ENCODE assay signal across 22 cellular contexts in genomic region chr7:24133691-24134090, GRCh38.
DNase-seq lines count a peak whose midpoint lies in the region; ATAC-seq and TF ChIP-seq lines count a peak whose summit lies in the region.
"Had no signal": no experiment of that assay in that cellular context is flagged by ENCODE, and none has a peak within 500 bp of the region (broad histone marks: within the 10 kb centered on the region; RNA-seq: fewer than 3 reads in every experiment).

No MANE protein-coding gene starts in this region.

- TF ChIP-seq CTCF in esophagus muscularis mucosa (IDR thresholded peaks at IDR 0.05): no peak

- TF ChIP-seq POLR2A in esophagus muscularis mucosa (IDR thresholded peaks at IDR 0.05; ENCODE audit: low read depth): no peak

- no peaks in the 10 kb centered on the region for H3K36me3 ChIP-seq in esophagus muscularis mucosa
- H3K36me3 ChIP-seq: prostate gland, SJSA1 had no signal

- H3K27me3 ChIP-seq in esophagus muscularis mucosa: no peaks in the 10 kb centered on the region
- H3K27me3 ChIP-seq: SJSA1 had no signal

- WGBS in esophagus muscularis mucosa: 70% methylated on average over 4 of the region's 4 CpGs

- peak; percentile 17 for DNase-seq in SKM-1 treated with dmso at 0.1 percent for 144 hours (lab: John Stamatoyannopoulos, UW; ENCODE audit: unreplicated experiment)
- DNase-seq in SKM-1 (lab: John Stamatoyannopoulos, UW; ENCODE audit: unreplicated experiment): no peak
- DNase-seq in esophagus muscularis mucosa (ENCODE audit: extremely low spot score): peak; percentile 64
- no peak for DNase-seq in COLO668 (lab: John Stamatoyannopoulos, UW; ENCODE audit: unreplicated experiment)
- no peak for DNase-seq in effector memory CD8-positive, alpha-beta T cell
- no peak for DNase-seq in stimulated activated CD4-positive, alpha-beta T cell treated with anti-CD3 and anti-CD28 coated beads, Interleukin-2, amount 100 ng/mL, for 48 hours
- DNase-seq: 8988T; activated B cell treated with CpG ODN at 0.5 μM for 24 hours; activated naive CD8-positive, alpha-beta T cell treated with anti-CD3 and anti-CD28 coated beads for 36 hours; foreskin keratinocyte; GDM1; KBM-7; NCI-H526; PC-3; trophoblast cell had no signal

- H3K27ac Mint-ChIP-seq in effector memory CD8-positive, alpha-beta T cell: no peak overlapping the region
- H3K27ac Mint-ChIP-seq: activated B cell treated with CpG ODN at 0.5 μM for 24 hours; activated naive CD8-positive, alpha-beta T cell treated with anti-CD3 and anti-CD28 coated beads for 36 hours; activated T-helper 1 cell treated with anti-CD3 and anti-CD28 coated beads, Interleukin-12 subunit alpha, Interleukin-12 subunit beta, Interleukin-2, Interleukin-4 antibody, amounts not matched to agents 30 ng/mL and 10 ng/mL and 1 ng/mL, durations not matched to agents 14 hours and 24 hours and 36 hours had no signal

- no peaks in the 10 kb centered on the region for H3K9me3 Mint-ChIP-seq in effector memory CD8-positive, alpha-beta T cell
- H3K9me3 Mint-ChIP-seq: activated B cell treated with CpG ODN at 0.5 μM for 24 hours; activated naive CD8-positive, alpha-beta T cell treated with anti-CD3 and anti-CD28 coated beads for 36 hours; activated T-helper 1 cell treated with anti-CD3 and anti-CD28 coated beads, Interleukin-12 subunit alpha, Interleukin-12 subunit beta, Interleukin-2, Interleukin-4 antibody, amounts not matched to agents 30 ng/mL and 10 ng/mL and 1 ng/mL, durations not matched to agents 14 hours and 24 hours and 36 hours; brain had no signal

- peaks cover 16 to 23% of the 10 kb centered on the region in 2 donors for H3K27me3 Mint-ChIP-seq in effector memory CD8-positive, alpha-beta T cell

- TF ChIP-seq EP300 in esophagus muscularis mucosa (IDR thresholded peaks at IDR 0.05): no peak

- H3K4me3 Mint-ChIP-seq in effector memory CD8-positive, alpha-beta T cell: no peak overlapping the region
- H3K4me3 Mint-ChIP-seq: activated B cell treated with CpG ODN at 0.5 μM for 24 hours; activated naive CD8-positive, alpha-beta T cell treated with anti-CD3 and anti-CD28 coated beads for 36 hours; activated T-helper 1 cell treated with anti-CD3 and anti-CD28 coated beads, Interleukin-12 subunit alpha, Interleukin-12 subunit beta, Interleukin-2, Interleukin-4 antibody, amounts not matched to agents 30 ng/mL and 10 ng/mL and 1 ng/mL, durations not matched to agents 14 hours and 24 hours and 36 hours; brain had no signal

- intact Hi-C loops in esophagus muscularis mucosa (cut with DNase I): no loop called here

- no peaks in the 10 kb centered on the region for H3K4me1 ChIP-seq in esophagus muscularis mucosa
- H3K4me1 ChIP-seq: foreskin keratinocyte, SJSA1 had no signal

- ATAC-seq in GM19467 (IDR thresholded peaks at IDR 0.05; ENCODE audit: unreplicated experiment) (peak; percentile 41), HG02981 (IDR thresholded peaks at IDR 0.05; ENCODE audit: unreplicated experiment) (peak; percentile 39)
- no peak for ATAC-seq in effector memory CD8-positive, alpha-beta T cell (replicated peaks)
- ATAC-seq: foreskin keratinocyte, PC-3 had no signal

- H3K4me1 Mint-ChIP-seq in effector memory CD8-positive, alpha-beta T cell (ENCODE audit: low read depth in 2 of 2): peaks cover 7 to 10% of the 10 kb centered on the region in 2 donors

- H3K4me3 ChIP-seq in esophagus muscularis mucosa: no peak overlapping the region
- H3K4me3 ChIP-seq: prostate gland, SJSA1, smooth muscle cell had no signal

- no peaks in the 10 kb centered on the region for H3K36me3 Mint-ChIP-seq in effector memory CD8-positive, alpha-beta T cell (ENCODE audit: insufficient read depth)
- H3K36me3 Mint-ChIP-seq: activated naive CD8-positive, alpha-beta T cell treated with anti-CD3 and anti-CD28 coated beads for 36 hours; brain had no signal

- H3K27ac ChIP-seq in esophagus muscularis mucosa (replicated peaks in 1 of 4): no peak overlapping the region
- H3K27ac ChIP-seq: foreskin keratinocyte, prostate gland, SJSA1 had no signal

- no peaks in the 10 kb centered on the region for H3K9me3 ChIP-seq in esophagus muscularis mucosa
- H3K9me3 ChIP-seq: prostate gland, SJSA1 had no signal

Comparison
In these comparisons a context has a peak if more than half of its experiments do, and no peak if none do; other contexts are left out.
1. DNase-seq: peak in SKM-1 treated with dmso at 0.1 percent for 144 hours (single experiment) and esophagus muscularis mucosa (single experiment); none in SKM-1 (single experiment), COLO668 (single experiment), effector memory CD8-positive, alpha-beta T cell (0 of 3) and stimulated activated CD4-positive, alpha-beta T cell treated with anti-CD3 and anti-CD28 coated beads, Interleukin-2, amount 100 ng/mL, for 48 hours (0 of 2).